Comparison of ENCODE assay signal across 8 cellular contexts in genomic region chr10:92291610-92291859, GRCh38. TPM values are rescaled to one million over a fixed set of nuclear protein-coding genes. Genes with fewer than 3 reads are reported as not detected.
DNase-seq lines count a peak whose midpoint lies in the region; ATAC-seq and TF ChIP-seq lines count a peak whose summit lies in the region.

No MANE protein-coding gene starts in this region.

- ATAC-seq in HG03135 (IDR thresholded peaks at IDR 0.05; ENCODE audit: unreplicated experiment) (peak; percentile 3), lung (ENCODE audit: insufficient read depth, low FRiP score) (no peak), GM18520 (IDR thresholded peaks at IDR 0.05; ENCODE audit: unreplicated experiment) (no peak)

- H3K27ac ChIP-seq in lung (ENCODE audit: low read depth in 1 of 2, low read length in 1 of 2) (peak overlapping the region; percentile 97 to 98), uterus (peak overlapping the region; percentile 91 to 95)

- no peak for TF ChIP-seq POLR2A in uterus (IDR thresholded peaks at IDR 0.05)

- no peaks in the 10 kb centered on the region for H3K27me3 ChIP-seq in lung (ENCODE audit: control insufficient read depth, insufficient read depth)
- no peaks in the 10 kb centered on the region for H3K27me3 ChIP-seq in uterus

- intact Hi-C loops in uterus (cut with DNase I; ENCODE audit: low total_unique reads) = no loop called here

- DNase-seq in AG09309 (ENCODE audit: low read depth) (no peak), astrocyte of the spinal cord (ENCODE audit: low read depth, low spot score) (no peak), lung (ENCODE audit: low spot score) (no peak), uterus (peak in 1 of 2 donors; percentile 19), NCI-H82 treated with DMSO at 0.1 percent for 48 hours (lab: John Stamatoyannopoulos, UW; ENCODE audit: unreplicated experiment) (no peak), NCI-H1105 treated with DMSO at 0.1 percent for 48 hours (lab: John Stamatoyannopoulos, UW) (no peak)

- in situ Hi-C loops in astrocyte of the spinal cord (cut with HindIII; ENCODE audit: low sequenced_read_pairs) = no loop called here

- H3K36me3 ChIP-seq in lung (ENCODE audit: control insufficient read depth in 2 of 2, insufficient read depth in 2 of 2, low read length in 2 of 2) = peaks cover 0 to 5% of the 10 kb centered on the region in 2 donors
- H3K36me3 ChIP-seq in uterus = no peaks in the 10 kb centered on the region

- no peaks in the 10 kb centered on the region for H3K9me3 ChIP-seq in lung (ENCODE audit: control insufficient read depth in 2 of 2, insufficient read depth in 1 of 2, low read length in 1 of 2)
- no peaks in the 10 kb centered on the region for H3K9me3 ChIP-seq in uterus

- H3K4me1 ChIP-seq in lung (ENCODE audit: control insufficient read depth in 2 of 2, insufficient read depth in 2 of 2, low read length in 2 of 2) = peaks cover 4 to 19% of the 10 kb centered on the region in 2 donors
- H3K4me1 ChIP-seq in uterus = peaks cover 0 to 9% of the 10 kb centered on the region in 2 donors

- TF ChIP-seq CTCF in AG09309 (IDR thresholded peaks at IDR 0.05; ENCODE audit: control insufficient read depth, insufficient read depth, low read depth, low read length, missing control alignments) (no peak), astrocyte of the spinal cord (IDR thresholded peaks at IDR 0.05; ENCODE audit: low read depth, low read length) (no peak), lung (IDR thresholded peaks at IDR 0.05; ENCODE audit: control extremely low read depth, extremely low read depth) (no peak), uterus (IDR thresholded peaks at IDR 0.05) (no peak)

- WGBS in lung, 2 donors = 0 to 1% methylated on average over 10 of the region's 10 CpGs

- H3K4me3 ChIP-seq in AG09309 (ENCODE audit: control insufficient read depth, low read depth, low read length) = peak overlapping the region; percentile 75
- peak overlapping the region; percentile 97 for H3K4me3 ChIP-seq in astrocyte of the spinal cord (ENCODE audit: low read depth, low read length)
- peak overlapping the region; percentile 83 for H3K4me3 ChIP-seq in lung
- H3K4me3 ChIP-seq in uterus = peak overlapping the region; percentile 92 to 94

RNA-seq across cellular contexts. Expression of gene MARCHF5, which starts 0.6 kb away (rescaled TPM):
- total RNA-seq in lung (10 to 100 TPM; 25.1 to 38.1 TPM), uterus (10 to 100 TPM in 3 of 4 donors, 1 to 10 TPM in 1; 2.8 to 43.7 (median 22.9) TPM)
- polyA plus RNA-seq in lung = 10 to 100 TPM; 10.0 to 20.7 TPM

RNA-seq across cellular contexts. Expression of gene CPEB3, which starts 0.7 kb away (rescaled TPM):
- total RNA-seq in lung (1 to 10 TPM; 4.3 to 5.1 TPM), uterus (1 to 10 TPM; 2.6 to 5.4 (median 3.7) TPM)
- 1 to 10 TPM; 1.1 to 1.3 TPM for polyA plus RNA-seq in lung
